8 cellular contexts compared by ENCODE assay signal in genomic region chr11:65415499-65416340, GRCh38. TPM values are rescaled to one million over a fixed set of nuclear protein-coding genes. Genes with fewer than 3 reads are reported as not detected.
A peak's percentile ranks its signal among the peaks of the same experiment; 100 is the strongest.
DNase-seq lines count a peak whose midpoint lies in the region; ATAC-seq and TF ChIP-seq lines count a peak whose summit lies in the region.

No MANE protein-coding gene starts in this region.

- H3K27me3 ChIP-seq in Peyer's patch (no peaks in the 10 kb centered on the region), trophoblast cell (ENCODE audit: insufficient read depth, low read length) (no peaks in the 10 kb centered on the region)

- H2AFZ ChIP-seq in trophoblast cell (ENCODE audit: insufficient read depth, low read length, poor library complexity) = peak overlapping the region; percentile 32

- peaks cover 32% of the 10 kb centered on the region for H3K79me1 ChIP-seq in trophoblast cell (ENCODE audit: low read length)

- no CpG with 5 or more reads among the region's 11 CpGs for WGBS in trophoblast cell (ENCODE audit: extremely low coverage, insufficient coverage, insufficient read length)

- CTCF ChIA-PET in Calu3 (lab: Charles Lee) = interaction anchor here (0.6 to 3.8 kb wide), 11 partner anchors 11 to 98 kb away, joined by 3 to 31 read pairs (median 6); partner anchors contain the start of gene SLC25A45

- no peak overlapping the region for H3K23ac ChIP-seq in trophoblast cell (ENCODE audit: low read length)

- no peak for TF ChIP-seq CTCF in Calu3 (IDR thresholded peaks at IDR 0.05; ENCODE audit: unreplicated experiment)
- TF ChIP-seq CTCF in Peyer's patch (IDR thresholded peaks at IDR 0.05) = no peak
- no peak for TF ChIP-seq CTCF in epithelial cell of proximal tubule (conservative IDR thresholded peaks at IDR 0.05; ENCODE audit: low read depth, low read length)

- peak overlapping the region; percentile 25 for H2AK5ac ChIP-seq in trophoblast cell (ENCODE audit: low read length)

- no peak for TF ChIP-seq POLR2A in Peyer's patch (IDR thresholded peaks at IDR 0.05)

- H3K79me2 ChIP-seq in trophoblast cell (ENCODE audit: control insufficient read depth, insufficient read depth, low read length, poor library complexity) = peaks cover 13% of the 10 kb centered on the region

- H3K27ac ChIP-seq in Peyer's patch (peak overlapping the region; percentile 97 to 100 (median 98)), trophoblast cell (ENCODE audit: low read depth, low read length) (no peak overlapping the region)

- H3K14ac ChIP-seq in trophoblast cell (ENCODE audit: low read length) = peak overlapping the region; percentile 6

- intact Hi-C loops in Calu3 (cut with micrococcal nuclease; ENCODE audit: unreplicated experiment) = loop anchor here (1.0 to 5.0 kb wide), 3 partner anchors 33 to 53 kb away; partner anchors contain the start of gene SLC25A45

- no peak overlapping the region for H2BK5ac ChIP-seq in trophoblast cell (ENCODE audit: low read depth, low read length, poor library complexity)

- H3K36me3 ChIP-seq in Peyer's patch (peaks cover 0 to 29% (median 0%) of the 10 kb centered on the region in 3 donors), trophoblast cell (ENCODE audit: control insufficient read depth in 1 of 2, insufficient read depth in 2 of 2, low read length in 2 of 2) (peaks cover 23 to 26% of the 10 kb centered on the region in 2 experiments)

- no peak overlapping the region for H3K4ac ChIP-seq in trophoblast cell (ENCODE audit: low read depth, low read length)

- no peak overlapping the region for H4K8ac ChIP-seq in trophoblast cell (ENCODE audit: low read depth, low read length)

- H3K27ac Mint-ChIP-seq in Calu3 (ENCODE audit: unreplicated experiment) = peak overlapping the region; percentile 79

- H4K91ac ChIP-seq in trophoblast cell (ENCODE audit: low read depth, low read length) = no peak overlapping the region

- no TSS peak for BruUV-seq in Calu3 (replicated peaks; lab: Mats Ljungman, UMichigan)

- DNase-seq in Calu3 = no peak
- peak in 2 of 3 donors; percentile 52 for DNase-seq in Peyer's patch
- DNase-seq in epithelial cell of proximal tubule (ENCODE audit: low read depth) = no peak
- DNase-seq in trophoblast cell = no peak
- DNase-seq in stimulated activated CD4-positive, alpha-beta T cell treated with anti-CD3 and anti-CD28 coated beads, Interleukin-4, amount 100 ng/mL, for 4 hours = no peak
- no peak for DNase-seq in LoVo (ENCODE audit: low spot score)

- no peak overlapping the region for H2BK120ac ChIP-seq in trophoblast cell (ENCODE audit: insufficient read depth, low read length, poor library complexity)

- ATAC-seq in GM18907 (IDR thresholded peaks at IDR 0.05; ENCODE audit: unreplicated experiment) (no peak), HG02981 (IDR thresholded peaks at IDR 0.05; ENCODE audit: unreplicated experiment) (no peak)

- H3K18ac ChIP-seq in trophoblast cell (ENCODE audit: low read length) = no peak overlapping the region

- peak overlapping the region; percentile 51 for H3K4me2 ChIP-seq in trophoblast cell (ENCODE audit: low read length)

- H3K36me3 Mint-ChIP-seq in Calu3 (ENCODE audit: insufficient read depth, unreplicated experiment) = peaks cover 67% of the 10 kb centered on the region

- H3K4me1 Mint-ChIP-seq in Calu3 (ENCODE audit: low read depth, unreplicated experiment) = peaks cover 54% of the 10 kb centered on the region

- H3K4me3 Mint-ChIP-seq in Calu3 (ENCODE audit: low read depth, unreplicated experiment) = peak overlapping the region; percentile 67

- H3K27me3 Mint-ChIP-seq in Calu3 (ENCODE audit: unreplicated experiment) = no peaks in the 10 kb centered on the region

- peak overlapping the region; percentile 4 for H3K9ac ChIP-seq in trophoblast cell (ENCODE audit: low read length)

- H3K4me3 ChIP-seq in Peyer's patch = peak overlapping the region; percentile 28 to 66 (median 59)
- peak overlapping the region; percentile 52 for H3K4me3 ChIP-seq in epithelial cell of proximal tubule (ENCODE audit: low read depth, low read length)
- no peak overlapping the region for H3K4me3 ChIP-seq in trophoblast cell (ENCODE audit: low read depth, low read length)

- no peaks in the 10 kb centered on the region for H3K9me3 Mint-ChIP-seq in Calu3 (ENCODE audit: low read depth, unreplicated experiment)

- H3K4me1 ChIP-seq in Peyer's patch = peaks cover 7 to 46% (median 34%) of the 10 kb centered on the region in 4 donors
- peaks cover 28 to 39% of the 10 kb centered on the region in 2 experiments for H3K4me1 ChIP-seq in trophoblast cell (ENCODE audit: control insufficient read depth in 1 of 2, insufficient read depth in 2 of 2, low read length in 2 of 2)

- H4K12ac ChIP-seq in trophoblast cell (ENCODE audit: low read depth, low read length) = peak overlapping the region; percentile 12

- H2BK12ac ChIP-seq in trophoblast cell (ENCODE audit: low read length) = peak overlapping the region; percentile 19

- H3K9me3 ChIP-seq in Peyer's patch (no peaks in the 10 kb centered on the region), trophoblast cell (ENCODE audit: insufficient read depth, low read depth, low read length) (no peaks in the 10 kb centered on the region)

RNA-seq across cellular contexts. Expression of gene NEAT1, which starts 6.9 kb away (rescaled TPM):
- total RNA-seq in Calu3 (2022) = 605 and 821 TPM in 2 replicates
- 1,000 to 10,000 TPM in 2 of 4 donors, 100 to 1,000 TPM in 2; 705 to 1,411 (median 1,064) TPM for total RNA-seq in Peyer's patch
- 6.4 and 27.0 TPM in 2 replicates for total RNA-seq in epithelial cell of proximal tubule
- polyA plus RNA-seq in trophoblast cell (2013) = 11.1 and 12.7 TPM in 2 replicates

RNA-seq across cellular contexts. Expression of gene FRMD8, which starts 29.3 kb away (rescaled TPM):
- 40.2 and 51.9 TPM in 2 replicates for total RNA-seq in Calu3 (2022)
- 100 to 1,000 TPM in 2 of 4 donors, 10 to 100 TPM in 2; 51.2 to 115 (median 102) TPM for total RNA-seq in Peyer's patch
- total RNA-seq in epithelial cell of proximal tubule = 43.5 and 49.5 TPM in 2 replicates
- 21.2 and 22.9 TPM in 2 replicates for polyA plus RNA-seq in trophoblast cell (2013)

RNA-seq across cellular contexts. Expression of gene SLC25A45, which starts 33.3 kb away (rescaled TPM):
- 2.9 and 4.0 TPM in 2 replicates for total RNA-seq in Calu3 (2022)
- total RNA-seq in Peyer's patch = 10 to 100 TPM; 23.3 to 50.6 (median 40.2) TPM
- 0.29 and 1.2 TPM in 2 replicates for total RNA-seq in epithelial cell of proximal tubule
- 0.93 and 1.1 TPM in 2 replicates for polyA plus RNA-seq in trophoblast cell (2013)

Comparison
In these comparisons a context has a peak if more than half of its experiments do, and no peak if none do; other contexts are left out.
1. DNase-seq: peak in Peyer's patch (2 of 3); none in Calu3 (single experiment), epithelial cell of proximal tubule (single experiment), trophoblast cell (0 of 2), stimulated activated CD4-positive, alpha-beta T cell treated with anti-CD3 and anti-CD28 coated beads, Interleukin-4, amount 100 ng/mL, for 4 hours (0 of 2) and LoVo (single experiment).
2. RNA of gene NEAT1, which starts 6.9 kb away (total RNA-seq): 705 to 1,411 TPM in Peyer's patch and 605 to 821 TPM in Calu3; 6.4 to 27.0 TPM in epithelial cell of proximal tubule; every median in the first group is over 10 times any median in the second.